In genomic region chr5:138439537-138440225, GRCh38 we compare ENCODE assay signal across 8 cellular contexts. TPM values are rescaled to one million over a fixed set of nuclear protein-coding genes. Genes with fewer than 3 reads are reported as not detected.
DNase-seq lines count a peak whose midpoint lies in the region; ATAC-seq and TF ChIP-seq lines count a peak whose summit lies in the region.

No MANE protein-coding gene starts in this region.

- H3K4me2 ChIP-seq in PC-3 (ENCODE audit: low read length): peak overlapping the region; percentile 80

- 0 out of 2 replicates have a peak, but pooled peaks have one; percentile 6 for ATAC-seq in PC-3
- ATAC-seq in GM18517 (IDR thresholded peaks at IDR 0.05; ENCODE audit: unreplicated experiment): no peak
- ATAC-seq in HG02840 (IDR thresholded peaks at IDR 0.05; ENCODE audit: low FRiP score, unreplicated experiment): no peak
- ATAC-seq in HG03175 (IDR thresholded peaks at IDR 0.05; ENCODE audit: unreplicated experiment): no peak

- H3K36me3 Mint-ChIP-seq in osteocyte (ENCODE audit: unreplicated experiment): peaks cover 11% of the 10 kb centered on the region

- peaks cover 20% of the 10 kb centered on the region for H3K4me1 Mint-ChIP-seq in osteocyte (ENCODE audit: unreplicated experiment)

- CTCF ChIA-PET in PC-3 (lab: Charles Lee): interaction anchor here (0.7 kb wide), 1 partner anchor 101 kb away, joined by 3 read pairs; no protein-coding TSS in a partner anchor

- TF ChIP-seq CTCF in GM10266 (IDR thresholded peaks at IDR 0.05; ENCODE audit: control insufficient read depth, insufficient read depth, low read depth, missing control alignments): no peak
- TF ChIP-seq CTCF in PC-3 (conservative IDR thresholded peaks at IDR 0.05; ENCODE audit: low read depth, low read length): no peak
- no peak for TF ChIP-seq CTCF in epithelial cell of proximal tubule (conservative IDR thresholded peaks at IDR 0.05; ENCODE audit: low read depth, low read length)
- TF ChIP-seq CTCF in osteocyte (IDR thresholded peaks at IDR 0.05): no peak
- TF ChIP-seq CTCF in thyroid gland (IDR thresholded peaks at IDR 0.05): no peak

- H3F3A ChIP-seq in PC-3 (ENCODE audit: low read length, unreplicated experiment): no peaks in the 10 kb centered on the region

- H3K27me3 Mint-ChIP-seq in osteocyte (ENCODE audit: unreplicated experiment): no peaks in the 10 kb centered on the region

- 54 to 64% methylated on average over 18 to 21 of the region's 21 CpGs for WGBS in thyroid gland, 2 donors

- H3K36me3 ChIP-seq in PC-3 (ENCODE audit: low read depth, low read length) (peaks cover 8% of the 10 kb centered on the region), thyroid gland (peaks cover 14 to 21% of the 10 kb centered on the region in 2 donors)

- peak overlapping the region; percentile 59; the same call in 1 of the 2 replicates for H3K4me3 ChIP-seq in PC-3 (ENCODE audit: low read length)
- peak overlapping the region; percentile 61 for H3K4me3 ChIP-seq in epithelial cell of proximal tubule (ENCODE audit: low read depth, low read length)
- peak overlapping the region in 1 of 3 donors; percentile 16 for H3K4me3 ChIP-seq in thyroid gland (replicated peaks in 1 of 3)

- DNase-seq in GM10266 (ENCODE audit: extremely low spot score): peak; percentile 60
- no peak for DNase-seq in PC-3
- no peak for DNase-seq in epithelial cell of proximal tubule (ENCODE audit: low read depth)
- no peak for DNase-seq in osteocyte (ENCODE audit: extremely low spot score, unreplicated experiment)
- DNase-seq in thyroid gland: no peak

- intact Hi-C loops in PC-3 (cut with micrococcal nuclease): no loop called here
- intact Hi-C loops in thyroid gland (cut with DNase I): no loop called here

- no peaks in the 10 kb centered on the region for H3K4me1 ChIP-seq in PC-3 (ENCODE audit: insufficient read depth, low read length)
- peaks cover 0 to 15% of the 10 kb centered on the region in 2 donors for H3K4me1 ChIP-seq in thyroid gland

- no peaks in the 10 kb centered on the region for H3K9me3 Mint-ChIP-seq in osteocyte (ENCODE audit: unreplicated experiment)

- H3K27ac Mint-ChIP-seq in osteocyte (ENCODE audit: unreplicated experiment): peak overlapping the region; percentile 57

- H4K20me1 ChIP-seq in PC-3 (ENCODE audit: low read length): no peaks in the 10 kb centered on the region

- H3K9ac ChIP-seq in PC-3 (ENCODE audit: low read length): no peak overlapping the region

- H3K4me3 Mint-ChIP-seq in osteocyte (ENCODE audit: unreplicated experiment): peak overlapping the region; percentile 79

- no peaks in the 10 kb centered on the region for H3K79me2 ChIP-seq in PC-3 (ENCODE audit: low read length)

- POLR2A ChIA-PET in PC-3 (lab: Charles Lee; ENCODE audit: unreplicated experiment): no interaction called here

- no peak for TF ChIP-seq POLR2A in thyroid gland (IDR thresholded peaks at IDR 0.05)

- no peak overlapping the region for H3K27ac ChIP-seq in PC-3 (ENCODE audit: low read length)
- no peak overlapping the region for H3K27ac ChIP-seq in thyroid gland

- peak overlapping the region; percentile 61; the same call in 1 of the 2 replicates for H2AFZ ChIP-seq in PC-3 (ENCODE audit: low read length)

- H3K27me3 ChIP-seq in PC-3 (ENCODE audit: low read length): no peaks in the 10 kb centered on the region
- no peaks in the 10 kb centered on the region for H3K27me3 ChIP-seq in thyroid gland

- no TSS peak for BruUV-seq in PC-3 (replicated peaks; lab: Mats Ljungman, UMichigan)

- H3K9me2 ChIP-seq in PC-3 (replicated peaks; ENCODE audit: low read length): no peaks in the 10 kb centered on the region

- H3K9me3 ChIP-seq in PC-3 (ENCODE audit: low read length) (no peaks in the 10 kb centered on the region), thyroid gland (no peaks in the 10 kb centered on the region)

RNA-seq across cellular contexts. Expression of gene REEP2, which starts 0.8 kb away (rescaled TPM):
- total RNA-seq in PC-3 (2014; rRNA removed) (2.4 and 2.5 TPM in 2 replicates), epithelial cell of proximal tubule (9.9 and 30.6 TPM in 2 replicates), osteocyte (15.4 and 18.3 TPM in 2 replicates), thyroid gland (1 to 10 TPM in 2 of 4 donors, under 1 TPM in 1, not detected in 1; 0.54 to 3.6 (median 2.0) TPM)

RNA-seq across cellular contexts. Expression of gene EGR1, which starts 25.6 kb away (rescaled TPM):
- 1.5 and 1.9 TPM in 2 replicates for total RNA-seq in PC-3 (2014; rRNA removed)
- 2.2 and 6.7 TPM in 2 replicates for total RNA-seq in epithelial cell of proximal tubule
- 219 and 415 TPM in 2 replicates for total RNA-seq in osteocyte
- 10 to 100 TPM in 3 of 4 donors, 1 to 10 TPM in 1; 5.1 to 72.3 (median 15.3) TPM for total RNA-seq in thyroid gland
